ENCODE assay signal across 9 cellular contexts in the genomic region with DNA sequence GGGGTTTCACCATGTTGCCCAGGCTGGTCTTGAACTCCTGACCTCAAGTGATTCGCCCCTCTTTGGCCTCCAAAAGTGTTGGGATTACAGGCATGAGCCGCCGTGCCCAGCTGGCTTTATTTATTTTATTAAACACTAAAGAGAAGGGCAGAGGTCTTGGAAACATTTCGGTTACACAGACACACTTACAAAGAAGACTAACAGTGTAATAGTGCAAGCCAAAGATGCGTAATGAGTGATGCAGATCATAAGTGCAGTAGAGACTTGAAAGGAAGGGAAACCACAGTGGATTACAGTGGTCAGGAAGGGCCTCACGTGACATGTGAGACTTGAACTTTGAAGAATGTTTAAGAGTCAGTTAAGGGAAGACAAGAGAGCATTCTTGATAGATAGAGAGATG. TPM values are rescaled to one million over a fixed set of nuclear protein-coding genes. Genes with fewer than 3 reads are reported as not detected.
DNase-seq lines count a peak whose midpoint lies in the region; ATAC-seq and TF ChIP-seq lines count a peak whose summit lies in the region.
"Had no signal": no experiment of that assay in that cellular context is flagged by ENCODE, and none has a peak within 500 bp of the region (broad histone marks: within the 10 kb centered on the region; RNA-seq: fewer than 3 reads in every experiment).

No MANE protein-coding gene starts in this region.

- no peaks in the 10 kb centered on the region for H3K27me3 ChIP-seq in upper lobe of left lung

- H3K4me1 ChIP-seq in upper lobe of left lung = peaks cover 0 to under 1% (median 0%) of the 10 kb centered on the region in 4 donors

- no peak overlapping the region for H3K4me3 ChIP-seq in upper lobe of left lung

- DNase-seq in activated gamma-delta T cell treated with Interleukin-2 at 50 U/mL for 16 hours = peak; percentile 72
- no peak for DNase-seq in activated gamma-delta T cell (lab: John Stamatoyannopoulos, UW)
- DNase-seq in activated CD8-positive, alpha-beta memory T cell treated with anti-CD3 and anti-CD28 coated beads, Interleukin-2, amount 50 U/mL, for 1 hour (ENCODE audit: extremely low read depth) = peak; percentile 50
- DNase-seq in iris pigment epithelial cell (ENCODE audit: low read depth) = peak; percentile 100
- DNase-seq in upper lobe of left lung = peak in 1 of 2 donors; percentile 50
- no peak for DNase-seq in NCI-H2081 treated with DMSO at 0.1 percent for 48 hours (lab: John Stamatoyannopoulos, UW)
- DNase-seq in NCI-H1092 treated with DMSO at 0.1 percent for 48 hours (lab: John Stamatoyannopoulos, UW) = no peak

- H3K27ac ChIP-seq in KOPT-K1 (ENCODE audit: low read depth, low read length, poor library complexity, severe bottlenecking) (peak overlapping the region; percentile 66), upper lobe of left lung (peak overlapping the region in 2 of 4 donors; percentile 4 to 12)
- H3K27ac ChIP-seq: C4-2B had no signal

- TF ChIP-seq CTCF in upper lobe of left lung (IDR thresholded peaks at IDR 0.05) = no peak

- whole genome bisulfite sequencing in upper lobe of left lung, 2 donors = 45 to 50% methylated on average over 6 of the region's 6 CpGs

- no peaks in the 10 kb centered on the region for H3K9me3 ChIP-seq in KOPT-K1 (ENCODE audit: insufficient read depth, low read length, poor library complexity, severe bottlenecking)
- no peaks in the 10 kb centered on the region for H3K9me3 ChIP-seq in upper lobe of left lung

- no peak for TF ChIP-seq POLR2A in upper lobe of left lung (IDR thresholded peaks at IDR 0.05)

- peak in 1 of 4 donors; percentile 50 for TF ChIP-seq EP300 in upper lobe of left lung (IDR thresholded peaks at IDR 0.05)

- H3K36me3 ChIP-seq in KOPT-K1 (ENCODE audit: insufficient read depth, low read length) (no peaks in the 10 kb centered on the region), upper lobe of left lung (no peaks in the 10 kb centered on the region)

- peak; percentile 49 to 65 for ATAC-seq in upper lobe of left lung (ENCODE audit: low FRiP score in 2 of 2)

RNA-seq across cellular contexts. Expression of a gene that starts 33.9 kb away (rescaled TPM):
- total RNA-seq in upper lobe of left lung = 10 to 100 TPM; 31.5 to 71.8 (median 42.5) TPM

RNA-seq across cellular contexts. Expression of a gene that starts 55.3 kb away (rescaled TPM):
- total RNA-seq in upper lobe of left lung = 10 to 100 TPM in 3 of 6 donors, 1 to 10 TPM in 2, under 1 TPM in 1; 0.66 to 48.8 (median 7.4) TPM

Comparison
In these comparisons a context has a peak if more than half of its experiments do, and no peak if none do; other contexts are left out.
1. DNase-seq: peak in activated gamma-delta T cell treated with Interleukin-2 at 50 U/mL for 16 hours (single experiment), activated CD8-positive, alpha-beta memory T cell treated with anti-CD3 and anti-CD28 coated beads, Interleukin-2, amount 50 U/mL, for 1 hour (single experiment) and iris pigment epithelial cell (single experiment); none in activated gamma-delta T cell (single experiment), NCI-H2081 treated with DMSO at 0.1 percent for 48 hours (single experiment) and NCI-H1092 treated with DMSO at 0.1 percent for 48 hours (single experiment).